In genomic region chr13:112438515-112438914, GRCh38 we compare ENCODE assay signal across 8 cellular contexts.
"Had no signal": no experiment of that assay in that cellular context is flagged by ENCODE, and none has a peak within 500 bp of the region (broad histone marks: within the 10 kb centered on the region; RNA-seq: fewer than 3 reads in every experiment).

No MANE protein-coding gene starts in this region.

- H3K27ac ChIP-seq: HL-60 had no signal

- FAIRE-seq: HepG2, HTR-8/SVneo, K562 had no signal

- DNase-seq: IMR-90, KBM-7, KG1 had no signal

- H3K4me3 Mint-ChIP-seq: IgD-negative memory B cell had no signal

- H3K4me3 ChIP-seq: K562 had no signal

- H3K27ac Mint-ChIP-seq: IgD-negative memory B cell had no signal

- H3K36me3 Mint-ChIP-seq: IgD-negative memory B cell had no signal

- ATAC-seq: HepG2, K562 had no signal
